8 cellular contexts compared by ENCODE assay signal in genomic region chr1:167454929-167455785, GRCh38.
DNase-seq lines count a peak whose midpoint lies in the region; ATAC-seq and TF ChIP-seq lines count a peak whose summit lies in the region.

No MANE protein-coding gene starts in this region.

- 0% methylated on average over 83 of the region's 83 CpGs for WGBS in sigmoid colon, 2 donors

- H3K4me2 ChIP-seq in Karpas-422 (ENCODE audit: low read depth, low read length, poor library complexity, severe bottlenecking): peak overlapping the region; percentile 100

- H3K4me3 ChIP-seq in Karpas-422 (ENCODE audit: low read length): peak overlapping the region; percentile 73
- peak overlapping the region; percentile 82 to 96 for H3K4me3 ChIP-seq in ascending aorta
- H3K4me3 ChIP-seq in sigmoid colon: peak overlapping the region; percentile 53 to 81 (median 72)

- H3K9me2 ChIP-seq in Karpas-422 (replicated peaks; ENCODE audit: insufficient read depth, low read length): no peaks in the 10 kb centered on the region

- H3K27me3 ChIP-seq in Karpas-422 (ENCODE audit: low read length): no peaks in the 10 kb centered on the region; the same call in 1 of the 2 replicates
- no peaks in the 10 kb centered on the region for H3K27me3 ChIP-seq in ascending aorta
- no peaks in the 10 kb centered on the region for H3K27me3 ChIP-seq in sigmoid colon

- H4K20me1 ChIP-seq in Karpas-422 (ENCODE audit: insufficient read depth, low read depth, low read length): no peaks in the 10 kb centered on the region

- H3K27ac ChIP-seq in Karpas-422 (ENCODE audit: low read length): no peak overlapping the region
- peak overlapping the region; percentile 88 to 91 for H3K27ac ChIP-seq in ascending aorta
- H3K27ac ChIP-seq in sigmoid colon: peak overlapping the region; percentile 76 to 87 (median 80)

- H3K4me1 ChIP-seq in Karpas-422 (ENCODE audit: low read length) (peaks cover 21% of the 10 kb centered on the region), ascending aorta (peaks cover 0 to 4% of the 10 kb centered on the region in 2 donors), sigmoid colon (peaks cover 0 to 8% (median 5%) of the 10 kb centered on the region in 4 donors)

- no peaks in the 10 kb centered on the region for H3K79me2 ChIP-seq in Karpas-422 (ENCODE audit: low read length)

- TF ChIP-seq CTCF in ascending aorta (IDR thresholded peaks at IDR 0.05) (no peak), sigmoid colon (IDR thresholded peaks at IDR 0.05) (no peak)

- DNase-seq in DMS79 treated with DMSO at 0.1 percent for 48 hours (lab: John Stamatoyannopoulos, UW): peak; percentile 15
- DNase-seq in Karpas-422: peak; percentile 85
- peak; percentile 66 to 94 (median 83) for DNase-seq in T-helper 2 cell
- DNase-seq in ascending aorta (ENCODE audit: low spot score in 2 of 2): peak in 1 of 2 donors; percentile 84
- peak in 34 of 51 donors; percentile 12 to 69 (median 38) for DNase-seq in hypothalamus (lab: John Stamatoyannopoulos, UW)
- peak; percentile 82 for DNase-seq in sigmoid colon
- no peak for DNase-seq in NCI-H446 treated with DMSO at 0.1 percent for 48 hours (lab: John Stamatoyannopoulos, UW)

- peak; percentile 59 for ATAC-seq in GM21619 (IDR thresholded peaks at IDR 0.05; ENCODE audit: unreplicated experiment)

- no peaks in the 10 kb centered on the region for H3K9me3 ChIP-seq in Karpas-422 (ENCODE audit: low read length)
- no peaks in the 10 kb centered on the region for H3K9me3 ChIP-seq in ascending aorta
- no peaks in the 10 kb centered on the region for H3K9me3 ChIP-seq in sigmoid colon

- H2AFZ ChIP-seq in Karpas-422 (ENCODE audit: low read length): peak overlapping the region; percentile 100

- TF ChIP-seq EP300 in sigmoid colon (IDR thresholded peaks at IDR 0.05): no peak

- H3K9ac ChIP-seq in Karpas-422 (ENCODE audit: low read length): peak overlapping the region; percentile 86

- H3K36me3 ChIP-seq in Karpas-422 (ENCODE audit: insufficient read depth, low read length) (no peaks in the 10 kb centered on the region), ascending aorta (no peaks in the 10 kb centered on the region), sigmoid colon (no peaks in the 10 kb centered on the region)

- peak in 1 of 2 donors; percentile 19 for TF ChIP-seq POLR2A in sigmoid colon (IDR thresholded peaks at IDR 0.05)

- intact Hi-C loops in ascending aorta (cut with DNase I): loop anchor here (5.0 to 10.0 kb wide), 5 partner anchors 77 to 610 kb away; partner anchors contain the start of gene CREG1
- intact Hi-C loops in sigmoid colon (cut with DNase I): loop anchor here (5.0 to 10.0 kb wide), 4 partner anchors 77 to 550 kb away; no protein-coding TSS in a partner anchor
